Comparison of ENCODE assay signal across 23 cellular contexts in genomic region chr3:61966200-61966599, GRCh38.
DNase-seq lines count a peak whose midpoint lies in the region; ATAC-seq and TF ChIP-seq lines count a peak whose summit lies in the region.
"Had no signal": no experiment of that assay in that cellular context is flagged by ENCODE, and none has a peak within 500 bp of the region (broad histone marks: within the 10 kb centered on the region; RNA-seq: fewer than 3 reads in every experiment).

No MANE protein-coding gene starts in this region.

- no peak overlapping the region for H2BK120ac ChIP-seq in IMR-90 (ENCODE audit: low read depth, low read length)

- no peak overlapping the region for H4K8ac ChIP-seq in IMR-90 (ENCODE audit: low read depth in 2 of 2, low read length in 2 of 2)

- H4K20me1 ChIP-seq in IMR-90 (ENCODE audit: insufficient read depth, low read length), result peaks cover 17% of the 10 kb centered on the region; the same call in 1 of the 2 replicates
- H4K20me1 ChIP-seq in mammary epithelial cell (ENCODE audit: insufficient read depth, low read length), result no peaks in the 10 kb centered on the region

- DNase-seq in Daoy (ENCODE audit: low read depth), result peak; percentile 19
- peak; percentile 4 for DNase-seq in IMR-90
- peak; percentile 83 for DNase-seq in mammary epithelial cell
- DNase-seq in kidney glomerular epithelial cell (lab: John Stamatoyannopoulos, UW), result peak; percentile 64
- DNase-seq in cerebellar cortex (ENCODE audit: low spot score), result no peak
- DNase-seq in NCI-H2107 treated with DMSO at 0.1 percent for 48 hours (lab: John Stamatoyannopoulos, UW; ENCODE audit: unreplicated experiment), result no peak
- DNase-seq in left colon, result no peak
- DNase-seq: activated B cell treated with CpG ODN at 0.5 μM for 24 hours; activated CD8-positive, alpha-beta T cell treated with anti-CD3 and anti-CD28 coated beads, Interleukin-2, amount 10 ng/mL, durations not matched to agents 7 days and 5 days; activated T-cell treated with anti-CD3 and anti-CD28 coated beads, Interleukin-2, amount 50 U/mL, for 4 hours; foreskin fibroblast; hypothalamus; NCI-H1092 treated with DMSO at 0.1 percent for 48 hours; NCI-H2081; NCI-H510A treated with DMSO at 0.1 percent for 48 hours; occipital lobe; right cardiac atrium; SJCRH30; T-helper 2 cell had no signal

- H2BK20ac ChIP-seq in IMR-90 (ENCODE audit: low read depth, low read length), result no peak overlapping the region

- in situ Hi-C loops in IMR-90 (cut with MboI; ENCODE audit: low sequenced_read_pairs) (no loop called here), mammary epithelial cell (cut with MboI; ENCODE audit: low sequenced_read_pairs in 2 of 2) (no loop called here)

- no peak overlapping the region for H3K4me2 ChIP-seq in IMR-90 (ENCODE audit: low read depth, low read length)
- H3K4me2 ChIP-seq in mammary epithelial cell (ENCODE audit: insufficient read depth, low read depth, low read length), result no peak overlapping the region

- H4K91ac ChIP-seq in IMR-90 (ENCODE audit: insufficient read depth, low read depth, low read length), result no peak overlapping the region

- no peak overlapping the region for H2AK9ac ChIP-seq in IMR-90 (replicated peaks; ENCODE audit: low read depth, low read length, poor library complexity)

- WGBS in IMR-90 (ENCODE audit: extremely low coverage in 2 of 2, insufficient read length in 1 of 2), 2 experiments, result 100% methylated on average over 1 of the region's 2 CpGs; no CpG with 5 or more reads in 1 of the 2 experiments
- 55% methylated on average over 2 of the region's 2 CpGs for WGBS in mammary epithelial cell (ENCODE audit: low coverage, missing lambda C conversion rate)

- H3K56ac ChIP-seq in IMR-90 (ENCODE audit: extremely low read depth, insufficient read depth, low read length), result no peak overlapping the region

- CTCF ChIA-PET in IMR-90 (lab: Yijun Ruan, JAX), result interaction anchor here (0.6 kb wide), 1 partner anchor 24 kb away, joined by 4 read pairs; no protein-coding TSS in a partner anchor
- CTCF ChIA-PET in mammary epithelial cell (lab: Charles Lee; ENCODE audit: low non-redundant PET), result interaction anchor here (0.7 kb wide), 1 partner anchor 120 kb away, joined by 5 read pairs; no protein-coding TSS in a partner anchor

- no TSS peak for BruUV-seq in IMR-90 (replicated peaks; lab: Mats Ljungman, UMichigan)
- no TSS peak for BruUV-seq in mammary epithelial cell (replicated peaks; lab: Mats Ljungman, UMichigan)

- no peak overlapping the region for H2BK15ac ChIP-seq in IMR-90 (ENCODE audit: low read depth, low read length)

- H3K9ac ChIP-seq in IMR-90 (ENCODE audit: low read depth, low read length), result no peak overlapping the region
- no peak overlapping the region for H3K9ac ChIP-seq in mammary epithelial cell (ENCODE audit: insufficient read depth, low read length)

- no peak overlapping the region for H2AK5ac ChIP-seq in IMR-90 (ENCODE audit: low read depth, low read length)

- H4K5ac ChIP-seq in IMR-90 (ENCODE audit: low read depth, low read length), result no peak overlapping the region

- no peak overlapping the region for H3K14ac ChIP-seq in IMR-90 (replicated peaks; ENCODE audit: low read depth, low read length)

- no peak overlapping the region for H3K4me3 ChIP-seq in IMR-90 (ENCODE audit: insufficient read depth, low read depth, low read length)
- H3K4me3 ChIP-seq in mammary epithelial cell (replicated peaks in 1 of 3; ENCODE audit: insufficient read depth in 1 of 3, low read depth in 2 of 3, low read length in 3 of 3), result no peak overlapping the region
- H3K4me3 ChIP-seq: coronary artery, SJCRH30 had no signal

- H3K9me3 ChIP-seq in IMR-90 (ENCODE audit: control insufficient read depth, insufficient read depth, low read length) (no peaks in the 10 kb centered on the region), mammary epithelial cell (replicated peaks; ENCODE audit: insufficient read depth, low read length) (no peaks in the 10 kb centered on the region)
- H3K9me3 ChIP-seq: SJCRH30 had no signal

- TF ChIP-seq RAD21 in IMR-90 (IDR thresholded peaks at IDR 0.05; ENCODE audit: low read length), result no peak

- no peak overlapping the region for H2BK5ac ChIP-seq in IMR-90 (ENCODE audit: low read depth, low read length, poor library complexity, severe bottlenecking)

- H2AFZ ChIP-seq in IMR-90 (replicated peaks; ENCODE audit: low read length, poor library complexity), result no peak overlapping the region
- H2AFZ ChIP-seq in mammary epithelial cell (ENCODE audit: low read depth, low read length), result no peak overlapping the region

- H3K4ac ChIP-seq in IMR-90 (ENCODE audit: low read depth, low read length), result no peak overlapping the region

- no peak overlapping the region for H3K23ac ChIP-seq in IMR-90 (ENCODE audit: low read depth, low read length)

- POLR2A ChIA-PET in IMR-90 (lab: Charles Lee; ENCODE audit: unreplicated experiment), result no interaction called here

- no peak overlapping the region for H3K18ac ChIP-seq in IMR-90 (ENCODE audit: low read depth, low read length)

- H3K4me1 ChIP-seq in IMR-90 (ENCODE audit: control insufficient read depth, insufficient read depth, low read length), result no peaks in the 10 kb centered on the region
- H3K4me1 ChIP-seq in mammary epithelial cell (ENCODE audit: insufficient read depth, low read length), result peaks cover 29% of the 10 kb centered on the region

- H3K27ac ChIP-seq in IMR-90 (ENCODE audit: insufficient read depth, low read length), result no peak overlapping the region
- H3K27ac ChIP-seq in mammary epithelial cell (ENCODE audit: insufficient read depth, low read depth, low read length), result no peak overlapping the region
- H3K27ac ChIP-seq: C4-2B, coronary artery, SJCRH30 had no signal

- no peaks in the 10 kb centered on the region for H3K27me3 ChIP-seq in IMR-90 (ENCODE audit: control insufficient read depth, insufficient read depth, low read length)
- H3K27me3 ChIP-seq in mammary epithelial cell (ENCODE audit: insufficient read depth, low read length), result no peaks in the 10 kb centered on the region
- H3K27me3 ChIP-seq: SJCRH30 had no signal

- intact Hi-C loops in IMR-90 (cut with micrococcal nuclease) (no loop called here), mammary epithelial cell (cut with micrococcal nuclease) (loop anchor here (5.0 to 10.0 kb wide), 4 partner anchors 71 to 261 kb away; no protein-coding TSS in a partner anchor), left colon (cut with DNase I, micrococcal nuclease) (no loop called here)

- H3K9me1 ChIP-seq in IMR-90 (ENCODE audit: insufficient read depth, low read length), result peaks cover 4% of the 10 kb centered on the region

- TF ChIP-seq POLR2A in IMR-90 (IDR thresholded peaks at IDR 0.05; ENCODE audit: low read depth, low read length), result no peak

- H3K36me3 ChIP-seq in IMR-90 (ENCODE audit: control insufficient read depth, insufficient read depth, low read length), result no peaks in the 10 kb centered on the region
- no peaks in the 10 kb centered on the region for H3K36me3 ChIP-seq in mammary epithelial cell (ENCODE audit: insufficient read depth, low read length)
- H3K36me3 ChIP-seq: SJCRH30 had no signal

- no peak for TF ChIP-seq CTCF in IMR-90 (conservative IDR thresholded peaks at IDR 0.05; ENCODE audit: low read depth, low read length)
- TF ChIP-seq CTCF in mammary epithelial cell (conservative IDR thresholded peaks at IDR 0.05 in 1 of 2, IDR thresholded peaks at IDR 0.05 in 1 of 2; ENCODE audit: extremely low read depth in 1 of 2, insufficient read depth in 1 of 2, low read depth in 1 of 2, low read length in 2 of 2), result no peak

- dilution Hi-C loops in IMR-90 (cut with HindIII; ENCODE audit: low sequenced_read_pairs, unreplicated experiment) (no loop called here), mammary epithelial cell (cut with HindIII; ENCODE audit: low sequenced_read_pairs) (no loop called here)

- ATAC-seq in IMR-90 (ENCODE audit: low read depth) (no peak), left colon (no peak), GM21529 (IDR thresholded peaks at IDR 0.05; ENCODE audit: unreplicated experiment) (no peak)
- ATAC-seq: activated CD8-positive, alpha-beta T cell treated with anti-CD3 and anti-CD28 coated beads, Interleukin-2, amount 10 ng/mL, durations not matched to agents 7 days and 5 days; activated T-cell treated with anti-CD3 and anti-CD28 coated beads, Interleukin-2, amount 50 U/mL, for 4 hours; right cardiac atrium; stimulated activated effector memory CD8-positive, alpha-beta T cell treated with anti-CD3 and anti-CD28 coated beads, Interleukin-12 subunit alpha, Interleukin-12 subunit beta, amount 100 ng/mL, for 72 hours had no signal

- peaks cover 12 to 36% of the 10 kb centered on the region in 2 experiments for H3K79me1 ChIP-seq in IMR-90 (ENCODE audit: low read depth in 1 of 2, low read length in 2 of 2)

- H3K79me2 ChIP-seq in mammary epithelial cell (ENCODE audit: insufficient read depth, low read length), result no peaks in the 10 kb centered on the region

TF ChIP-seq in IMR-90, 13 proteins besides CTCF, POLR2A, EP300 and RAD21:
- TF ChIP-seq BHLHE40 (IDR thresholded peaks at IDR 0.05; ENCODE audit: low read depth, low read length), result no peak
- no peak for TF ChIP-seq USF2 (IDR thresholded peaks at IDR 0.05; ENCODE audit: low read depth, low read length)
- no peak for TF ChIP-seq RCOR1 (IDR thresholded peaks at IDR 0.05; ENCODE audit: insufficient replicate concordance, low read length)
- TF ChIP-seq FOS (IDR thresholded peaks at IDR 0.05; ENCODE audit: low read depth, low read length), result no peak

Comparison
In these comparisons a context has a peak if more than half of its experiments do, and no peak if none do; other contexts are left out.
1. DNase-seq: peak in Daoy (single experiment), IMR-90 (single experiment), mammary epithelial cell (single experiment) and kidney glomerular epithelial cell (single experiment); none in cerebellar cortex (single experiment), NCI-H2107 treated with DMSO at 0.1 percent for 48 hours (single experiment) and left colon (0 of 2).